In the genomic region with DNA sequence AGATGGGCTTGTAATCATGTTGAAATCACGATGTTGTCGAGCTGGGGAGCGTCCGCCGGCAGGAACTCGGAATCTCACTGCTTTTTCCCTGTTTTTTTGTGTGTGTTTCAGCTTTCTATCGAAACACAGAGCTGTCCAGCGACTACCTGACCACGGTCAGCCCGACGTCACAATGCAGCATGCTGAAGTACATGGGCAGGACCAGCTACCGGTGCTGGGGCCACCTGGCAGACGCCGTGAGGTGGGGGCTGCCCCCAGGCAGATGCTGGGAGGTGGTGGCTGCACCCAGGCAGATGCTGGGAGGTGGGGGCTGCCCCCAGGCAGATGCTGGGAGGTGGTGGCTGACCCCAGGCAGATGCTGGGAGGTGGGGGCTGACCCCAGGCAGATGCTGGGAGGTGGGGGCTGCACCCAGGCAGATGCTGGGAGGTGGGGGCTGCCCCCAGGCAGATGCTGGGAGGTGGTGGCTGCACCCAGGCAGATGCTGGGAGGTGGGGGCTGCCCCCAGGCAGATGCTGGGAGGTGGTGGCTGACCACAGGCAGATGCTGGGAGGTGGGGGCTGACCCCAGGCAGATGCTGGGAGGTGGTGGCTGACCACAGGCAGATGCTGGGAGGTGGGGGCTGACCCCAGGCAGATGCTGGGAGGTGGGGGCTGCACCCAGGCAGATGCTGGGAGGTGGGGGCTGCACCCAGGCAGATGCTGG, we compare ENCODE assay signal across 3 cellular contexts. TPM values are rescaled to one million over a fixed set of nuclear protein-coding genes. Genes with fewer than 3 reads are reported as not detected.
"Had no signal": no experiment of that assay in that cellular context is flagged by ENCODE, and none has a peak within 500 bp of the region (broad histone marks: within the 10 kb centered on the region; RNA-seq: fewer than 3 reads in every experiment).

No MANE protein-coding gene starts in this region.

RNA-seq across cellular contexts. Expression of gene ASMT, which starts 9.4 kb away (rescaled TPM):
- total RNA-seq: LHCN-M2, NCI-H460, RPMI7951 had no signal
